Comparison of ENCODE assay signal across 8 cellular contexts in the genomic region with DNA sequence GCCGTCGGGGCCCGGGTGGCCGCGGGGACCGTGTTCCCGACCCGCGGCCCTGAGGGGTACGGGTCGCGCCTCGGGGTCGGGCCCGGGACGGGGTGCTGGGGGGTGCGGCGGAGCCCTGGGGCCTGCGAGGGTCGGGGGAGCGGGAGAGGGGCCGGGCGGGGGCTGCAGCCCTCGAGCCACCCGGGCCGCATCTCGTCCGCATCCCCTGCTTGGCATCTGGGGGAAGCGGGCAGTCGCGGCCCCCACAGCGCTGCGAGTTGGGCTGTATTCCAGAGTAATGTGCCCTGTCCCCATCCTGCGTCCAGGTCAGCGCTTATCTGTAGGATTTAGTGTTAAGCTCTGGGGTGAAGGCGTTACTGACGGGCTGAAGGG. TPM values are rescaled to one million over a fixed set of nuclear protein-coding genes. Genes with fewer than 3 reads are reported as not detected.
DNase-seq lines count a peak whose midpoint lies in the region; ATAC-seq, FAIRE-seq and TF ChIP-seq lines count a peak whose summit lies in the region.

No MANE protein-coding gene starts in this region.

- peak overlapping the region; percentile 71 for H3K27ac ChIP-seq in KOPT-K1 (ENCODE audit: low read depth, low read length, poor library complexity, severe bottlenecking)
- no peak overlapping the region for H3K27ac ChIP-seq in neural progenitor cell

- H4K20me1 ChIP-seq in neural progenitor cell (ENCODE audit: low read depth), result peaks cover 15% of the 10 kb centered on the region

- peaks cover 40% of the 10 kb centered on the region for H3K36me3 Mint-ChIP-seq in effector memory CD8-positive, alpha-beta T cell (ENCODE audit: insufficient read depth)
- H3K36me3 Mint-ChIP-seq in neural progenitor cell, result peaks cover 16% of the 10 kb centered on the region

- H3K79me2 ChIP-seq in neural progenitor cell (ENCODE audit: low read depth), result peaks cover 49% of the 10 kb centered on the region

- H3F3A ChIP-seq in neural progenitor cell (ENCODE audit: low read depth), result peaks cover 10% of the 10 kb centered on the region

- H3K4me2 ChIP-seq in neural progenitor cell, result peak overlapping the region; percentile 89

- peak overlapping the region; percentile 83 to 87 for H3K4me3 Mint-ChIP-seq in effector memory CD8-positive, alpha-beta T cell
- peak overlapping the region; percentile 91 for H3K4me3 Mint-ChIP-seq in neural progenitor cell

- no peak for ATAC-seq in effector memory CD8-positive, alpha-beta T cell (replicated peaks)

- H3K27ac Mint-ChIP-seq in effector memory CD8-positive, alpha-beta T cell, result peak overlapping the region; percentile 86 to 94
- H3K27ac Mint-ChIP-seq in neural progenitor cell, result peak overlapping the region; percentile 91

- peak overlapping the region; percentile 95 for H3K4me3 ChIP-seq in neural progenitor cell

- no peak for FAIRE-seq in GM12892 (lab: Jason Lieb, UNC)

- no peak for TF ChIP-seq POLR2A in GM12892 (IDR thresholded peaks at IDR 0.05; ENCODE audit: low read depth, low read length)

- peaks cover 9% of the 10 kb centered on the region for H3K4me1 ChIP-seq in neural progenitor cell

- peak overlapping the region; percentile 68 for H3K9ac ChIP-seq in neural progenitor cell

- DNase-seq in GM03348 (ENCODE audit: low spot score), result peak; percentile 45
- DNase-seq in effector memory CD8-positive, alpha-beta T cell, result no peak
- DNase-seq in neural progenitor cell (ENCODE audit: low spot score), result peak; percentile 49
- DNase-seq in inferior parietal cortex (ENCODE audit: extremely low spot score), result no peak
- DNase-seq in GM12892 (ENCODE audit: insufficient read length), result no peak
- no peak for DNase-seq in DMS79 treated with DMSO at 0.1 percent for 48 hours (lab: John Stamatoyannopoulos, UW)
- DNase-seq in activated CD8-positive, alpha-beta memory T cell treated with anti-CD3 and anti-CD28 coated beads for 24 hours, result no peak

- no peaks in the 10 kb centered on the region for H3K27me3 Mint-ChIP-seq in effector memory CD8-positive, alpha-beta T cell
- H3K27me3 Mint-ChIP-seq in neural progenitor cell (ENCODE audit: insufficient read depth, low read depth), result peaks cover 6% of the 10 kb centered on the region

- peaks cover 44% of the 10 kb centered on the region for H3K36me3 ChIP-seq in KOPT-K1 (ENCODE audit: insufficient read depth, low read length)
- no peaks in the 10 kb centered on the region for H3K36me3 ChIP-seq in neural progenitor cell

- no peak overlapping the region for H2AFZ ChIP-seq in neural progenitor cell (replicated peaks)

- H3K27me3 ChIP-seq in neural progenitor cell, result no peaks in the 10 kb centered on the region

- H3K9me3 ChIP-seq in KOPT-K1 (ENCODE audit: insufficient read depth, low read length, poor library complexity, severe bottlenecking), result no peaks in the 10 kb centered on the region
- no peaks in the 10 kb centered on the region for H3K9me3 ChIP-seq in neural progenitor cell (ENCODE audit: low read depth)

- TF ChIP-seq CTCF in neural progenitor cell (IDR thresholded peaks at IDR 0.05), result no peak

- peaks cover 32 to 35% of the 10 kb centered on the region in 2 donors for H3K4me1 Mint-ChIP-seq in effector memory CD8-positive, alpha-beta T cell (ENCODE audit: low read depth in 2 of 2)
- peaks cover 24% of the 10 kb centered on the region for H3K4me1 Mint-ChIP-seq in neural progenitor cell

- no peaks in the 10 kb centered on the region for H3K9me3 Mint-ChIP-seq in effector memory CD8-positive, alpha-beta T cell
- no peaks in the 10 kb centered on the region for H3K9me3 Mint-ChIP-seq in neural progenitor cell

RNA-seq across cellular contexts. Expression of a gene that starts 0.4 kb away (rescaled TPM):
- 39.1 and 42.5 TPM in 2 replicates for total RNA-seq in neural progenitor cell (ENCODE audit: low replicate concordance)
- polyA plus RNA-seq in GM12892 (2012; ENCODE audit: missing spikeins), result 91.1 TPM

RNA-seq across cellular contexts. Expression of a gene that starts 0.7 kb away (rescaled TPM):
- 7.0 and 15.5 TPM in 2 replicates for total RNA-seq in neural progenitor cell (ENCODE audit: low replicate concordance)
- polyA plus RNA-seq in GM12892 (2012; ENCODE audit: missing spikeins), result 3.8 TPM

RNA-seq across cellular contexts. Expression of a gene that starts 20.3 kb away (rescaled TPM):
- total RNA-seq in neural progenitor cell (ENCODE audit: low replicate concordance), result 15.1 and 39.3 TPM in 2 replicates
- 6.1 TPM for polyA plus RNA-seq in GM12892 (2012; ENCODE audit: missing spikeins)

Comparison
In these comparisons a context has a peak if more than half of its experiments do, and no peak if none do; other contexts are left out.
1. DNase-seq: peak in GM03348 (single experiment) and neural progenitor cell (single experiment); none in effector memory CD8-positive, alpha-beta T cell (0 of 3), inferior parietal cortex (single experiment), GM12892 (single experiment), DMS79 treated with DMSO at 0.1 percent for 48 hours (single experiment) and activated CD8-positive, alpha-beta memory T cell treated with anti-CD3 and anti-CD28 coated beads for 24 hours (single experiment).